ENCODE assay signal across 23 cellular contexts in genomic region chr2:52342458-52342857, GRCh38.
"Had no signal": no experiment of that assay in that cellular context is flagged by ENCODE, and none has a peak within 500 bp of the region (broad histone marks: within the 10 kb centered on the region; RNA-seq: fewer than 3 reads in every experiment).

No MANE protein-coding gene starts in this region.

- H3K36me3 ChIP-seq: cardiac muscle cell, heart left ventricle, right lobe of liver, stomach, suprapubic skin, tibial nerve had no signal

- H3K27ac ChIP-seq: cardiac muscle cell, heart left ventricle, parathyroid adenoma, right lobe of liver, skin epidermis, stomach, suprapubic skin, tibial nerve had no signal

- H2AFZ ChIP-seq: parathyroid adenoma had no signal

- H3K9ac ChIP-seq: parathyroid adenoma had no signal

- H3K4me3 ChIP-seq: cardiac muscle cell, heart left ventricle, right lobe of liver, skin epidermis, stomach, suprapubic skin, tibial nerve had no signal

- H3K9me3 ChIP-seq: heart left ventricle, right lobe of liver, stomach, suprapubic skin, tibial nerve had no signal

- FAIRE-seq: keratinocyte had no signal

- H3K4me1 ChIP-seq: heart left ventricle, parathyroid adenoma, right lobe of liver, stomach, suprapubic skin had no signal

- H3K27me3 ChIP-seq: cardiac muscle cell, heart left ventricle, right lobe of liver, stomach, suprapubic skin, tibial nerve had no signal

- DNase-seq: activated B cell treated with CpG ODN at 0.5 μM for 24 hours; activated CD4-positive, alpha-beta T cell treated with anti-CD3 and anti-CD28 coated beads for 36 hours; activated CD4-positive, alpha-beta T cell treated with anti-CD3 and anti-CD28 coated beads, Interleukin-2, amount 50 U/mL, for 48 hours; activated naive CD4-positive, alpha-beta T cell treated with Interleukin-2 at 50 U/mL for 16 hours; activated naive CD8-positive, alpha-beta T cell treated with anti-CD3 and anti-CD28 coated beads for 36 hours; activated T-cell treated with anti-CD3 and anti-CD28 coated beads, Interleukin-2, amount 50 U/mL, for 48 hours; amniotic stem cell; effector CD4-positive, alpha-beta T cell; heart left ventricle; left colon; naive B cell; nucleus accumbens; right lobe of liver; stimulated activated CD4-positive, alpha-beta T cell treated with anti-CD3 and anti-CD28 coated beads, Interleukin-15, amount 100 ng/mL, for 24 hours; stomach had no signal

- H3K79me2 ChIP-seq: parathyroid adenoma had no signal

- ATAC-seq: activated CD4-positive, alpha-beta T cell treated with anti-CD3 and anti-CD28 coated beads for 36 hours; esophagus mucosa; heart left ventricle; left colon; stimulated activated memory B cell treated with anti-CD40 and anti-IgM and Interleukin-4, amounts not matched to agents 10 μg/mL and 1 μg/mL and 100 μg/mL, for 72 hours had no signal
